15 cellular contexts compared by ENCODE assay signal in genomic region chr7:151456782-151457181, GRCh38. TPM values are rescaled to one million over a fixed set of nuclear protein-coding genes. Genes with fewer than 3 reads are reported as not detected.
A peak's percentile ranks its signal among the peaks of the same experiment; 100 is the strongest.
DNase-seq lines count a peak whose midpoint lies in the region; ATAC-seq and TF ChIP-seq lines count a peak whose summit lies in the region.
"Had no signal": no experiment of that assay in that cellular context is flagged by ENCODE, and none has a peak within 500 bp of the region (broad histone marks: within the 10 kb centered on the region; RNA-seq: fewer than 3 reads in every experiment).

No MANE protein-coding gene starts in this region.

- no peak for TF ChIP-seq CTCF in H9 (conservative IDR thresholded peaks at IDR 0.05)
- no peak for TF ChIP-seq CTCF in CD4-positive, alpha-beta T cell (IDR thresholded peaks at IDR 0.05)
- TF ChIP-seq CTCF in esophagus muscularis mucosa (IDR thresholded peaks at IDR 0.05), result no peak

- POLR2A ChIA-PET in CD4-positive, alpha-beta T cell (lab: Charles Lee), result no interaction called here

- no peak overlapping the region for H2BK5ac ChIP-seq in H9 (ENCODE audit: insufficient read length, low read length)

- intact Hi-C loops in CD4-positive, alpha-beta T cell (cut with DNase I, micrococcal nuclease), result no loop called here
- intact Hi-C loops in sciatic nerve (cut with DNase I) (loop anchor here (10.0 kb wide), 1 partner anchor 298 kb away; no protein-coding TSS in a partner anchor), esophagus muscularis mucosa (cut with DNase I) (no loop called here)

- peaks cover 16% of the 10 kb centered on the region in 2 experiments for H3K9me3 Mint-ChIP-seq in H9
- no peaks in the 10 kb centered on the region for H3K9me3 Mint-ChIP-seq in CD4-positive, alpha-beta T cell

- no peak overlapping the region for H2BK12ac ChIP-seq in H9 (ENCODE audit: insufficient read length, low read depth, low read length)

- H2AK5ac ChIP-seq in H9 (ENCODE audit: insufficient read length, low read length), result no peak overlapping the region

- H3K27me3 ChIP-seq in H9 (ENCODE audit: insufficient read depth, low read length), result no peaks in the 10 kb centered on the region
- H3K27me3 ChIP-seq in CD4-positive, alpha-beta T cell (ENCODE audit: control insufficient read depth, insufficient read depth, low read length), result no peaks in the 10 kb centered on the region
- H3K27me3 ChIP-seq in esophagus muscularis mucosa, result no peaks in the 10 kb centered on the region

- no peaks in the 10 kb centered on the region for H3K79me1 ChIP-seq in H9 (ENCODE audit: insufficient read depth, low read depth, low read length, poor library complexity, severe bottlenecking)

- no peak overlapping the region for H3K9ac ChIP-seq in H9 (ENCODE audit: extremely low read depth, insufficient read length, low read length)
- H3K9ac ChIP-seq: SK-N-SH had no signal

- TF ChIP-seq EP300 in esophagus muscularis mucosa (IDR thresholded peaks at IDR 0.05), result no peak

- H4K8ac ChIP-seq in H9 (replicated peaks; ENCODE audit: insufficient read length, low read depth, low read length), result no peak overlapping the region

- peaks cover 8% of the 10 kb centered on the region; the same call in 1 of the 2 replicates for H3K4me1 ChIP-seq in H9 (ENCODE audit: insufficient read depth, low read length)
- peaks cover 28 to 34% (median 30%) of the 10 kb centered on the region in 4 donors for H3K4me1 ChIP-seq in esophagus muscularis mucosa

- no peak for TF ChIP-seq POLR2A in esophagus muscularis mucosa (IDR thresholded peaks at IDR 0.05; ENCODE audit: low read depth)

- no peak overlapping the region for H2BK20ac ChIP-seq in H9 (ENCODE audit: low read depth, low read length, poor library complexity, severe bottlenecking)

- no peak overlapping the region for H3K4me2 ChIP-seq in H9 (ENCODE audit: insufficient read depth, insufficient read length, low read length)
- H3K4me2 ChIP-seq: SK-N-SH had no signal

- no peak overlapping the region for H3T11ph ChIP-seq in H9 (ENCODE audit: low read length)

- H3K9me3 ChIP-seq in H9 (ENCODE audit: control insufficient read depth, low read depth, low read length) (no peaks in the 10 kb centered on the region), KOPT-K1 (ENCODE audit: insufficient read depth, low read length, poor library complexity, severe bottlenecking) (peaks cover 5% of the 10 kb centered on the region), esophagus muscularis mucosa (no peaks in the 10 kb centered on the region)
- H3K9me3 ChIP-seq in CD4-positive, alpha-beta T cell (ENCODE audit: control insufficient read depth, low read length), result no peaks in the 10 kb centered on the region
- H3K9me3 ChIP-seq: SK-N-SH had no signal

- no peak overlapping the region for H2BK15ac ChIP-seq in H9 (ENCODE audit: low read depth, low read length)

- peak overlapping the region; percentile 20 to 82 (median 53); a peak in 5 of 7 replicates for H3K27ac Mint-ChIP-seq in H9
- H3K27ac Mint-ChIP-seq in CD4-positive, alpha-beta T cell, result no peak overlapping the region

- H3K14ac ChIP-seq in H9 (ENCODE audit: insufficient read depth, low read length), result peak overlapping the region; percentile 56; the same call in 1 of the 2 replicates

- DNase-seq in H9, result peak; percentile 86
- DNase-seq in iPS DF 4.7 (ENCODE audit: extremely low read depth, low spot score), result peak; percentile 81
- DNase-seq in stimulated activated CD8-positive, alpha-beta memory T cell treated with anti-CD3 and anti-CD28 coated beads, Interleukin-4, amount 100 ng/mL, for 48 hours, result peak; percentile 6
- no peak for DNase-seq in CD4-positive, alpha-beta T cell
- no peak for DNase-seq in sciatic nerve (ENCODE audit: low spot score)
- no peak for DNase-seq in esophagus muscularis mucosa (ENCODE audit: extremely low spot score)
- DNase-seq: DMS 273 treated with DMSO at 0.1 percent for 48 hours, Karpas-422, MM.1S, NCI-H1105, NCI-H187, NCI-H446, Right ventricle myocardium superior, SK-N-SH had no signal

- H4K91ac ChIP-seq in H9 (ENCODE audit: insufficient read length, low read depth, low read length), result no peak overlapping the region

- peak overlapping the region; percentile 70 for H3K27ac ChIP-seq in H9 (ENCODE audit: insufficient read length, low read depth, low read length)
- H3K27ac ChIP-seq in KOPT-K1 (ENCODE audit: low read depth, low read length, poor library complexity, severe bottlenecking), result peak overlapping the region; percentile 25
- no peak overlapping the region for H3K27ac ChIP-seq in CD4-positive, alpha-beta T cell (ENCODE audit: low read depth, low read length)
- no peak overlapping the region for H3K27ac ChIP-seq in esophagus muscularis mucosa (replicated peaks in 1 of 4)

- H2BK120ac ChIP-seq in H9 (ENCODE audit: low read depth, low read length, poor library complexity, severe bottlenecking), result no peak overlapping the region

- no peak overlapping the region for H3K18ac ChIP-seq in H9 (ENCODE audit: insufficient read length, low read depth, low read length)

- H3K4me3 Mint-ChIP-seq in H9, result peak overlapping the region; percentile 7 to 19
- no peak overlapping the region for H3K4me3 Mint-ChIP-seq in CD4-positive, alpha-beta T cell

- H4K20me1 ChIP-seq in H9 (ENCODE audit: control insufficient read depth, insufficient read depth, insufficient read length), result no peaks in the 10 kb centered on the region

- H3K79me2 ChIP-seq in H9 (ENCODE audit: insufficient read depth, low read length), result no peaks in the 10 kb centered on the region

- no peaks in the 10 kb centered on the region for H3K36me3 ChIP-seq in KOPT-K1 (ENCODE audit: insufficient read depth, low read length)
- H3K36me3 ChIP-seq in esophagus muscularis mucosa, result no peaks in the 10 kb centered on the region

- no peak for ATAC-seq in CD4-positive, alpha-beta T cell (ENCODE audit: poor library complexity)
- no peak for ATAC-seq in sciatic nerve

- H3K4me3 ChIP-seq in esophagus muscularis mucosa, result no peak overlapping the region

- H3K27me3 Mint-ChIP-seq in H9 (ENCODE audit: low read depth), result peaks cover 13% of the 10 kb centered on the region; the same call in 1 of the 2 replicates
- peaks cover 6% of the 10 kb centered on the region for H3K27me3 Mint-ChIP-seq in CD4-positive, alpha-beta T cell

- no peaks in the 10 kb centered on the region for H3K23me2 ChIP-seq in H9 (ENCODE audit: insufficient read length, low read depth, low read length, poor library complexity, severe bottlenecking)

- CTCF ChIA-PET in CD4-positive, alpha-beta T cell (lab: Charles Lee), result interaction anchor here (1.4 kb wide), 1 partner anchor 145 kb away, joined by 3 read pairs; no protein-coding TSS in a partner anchor

- no peak overlapping the region for H3K4ac ChIP-seq in H9 (ENCODE audit: low read depth, low read length)

- H3K36me3 Mint-ChIP-seq in H9 (ENCODE audit: insufficient read depth in 1 of 3, low read depth in 3 of 3), result peaks cover 6 to 16% (median 10%) of the 10 kb centered on the region in 3 experiments
- H3K36me3 Mint-ChIP-seq in CD4-positive, alpha-beta T cell (ENCODE audit: low read depth), result no peaks in the 10 kb centered on the region

- H3K4me1 Mint-ChIP-seq in H9, result peaks cover 77 to 78% of the 10 kb centered on the region in 2 experiments
- no peaks in the 10 kb centered on the region for H3K4me1 Mint-ChIP-seq in CD4-positive, alpha-beta T cell (ENCODE audit: low read depth)

- H3K23ac ChIP-seq in H9 (ENCODE audit: insufficient read length, low read depth, low read length), result no peak overlapping the region

- no peak overlapping the region for H2AFZ ChIP-seq in H9 (ENCODE audit: low read length)

- no peak overlapping the region for H3K56ac ChIP-seq in H9 (ENCODE audit: insufficient read length, low read depth, low read length)

- no CpG with 5 or more reads among the region's 4 CpGs for WGBS in H9 (ENCODE audit: extremely low coverage, insufficient read length, low lambda C conversion rate)
- 89% methylated on average over 4 of the region's 4 CpGs for WGBS in esophagus muscularis mucosa

- H4K5ac ChIP-seq in H9 (ENCODE audit: insufficient read length, low read depth, low read length), result no peak overlapping the region

RNA-seq across cellular contexts. Expression of gene CRYGN, which starts 16.8 kb away (rescaled TPM):
- total RNA-seq in H9 (2021) (0.79 and 1.8 TPM in 2 replicates), sciatic nerve (3.9 TPM), esophagus muscularis mucosa (1 to 10 TPM in 1 of 4 donors, under 1 TPM in 3; under 0.01 to 1.3 (median 0.25) TPM)
- total RNA-seq in CD4-positive, alpha-beta T cell, result under 1 TPM in 1 of 2 experiments, not detected in 1; 0.14 TPM

RNA-seq across cellular contexts. Expression of gene WDR86, which starts 46.9 kb away (rescaled TPM):
- total RNA-seq in H9 (2021) (8.1 and 9.4 TPM in 2 replicates), sciatic nerve (101 TPM), esophagus muscularis mucosa (10 to 100 TPM in 2 of 4 donors, 1 to 10 TPM in 2; 5.4 to 11.8 (median 9.6) TPM)
- total RNA-seq in CD4-positive, alpha-beta T cell, result 1 to 10 TPM; 5.6 to 6.2 TPM

Comparison
In these comparisons a context has a peak if more than half of its experiments do, and no peak if none do; other contexts are left out.
1. DNase-seq: peak in H9 (single experiment), iPS DF 4.7 (single experiment) and stimulated activated CD8-positive, alpha-beta memory T cell treated with anti-CD3 and anti-CD28 coated beads, Interleukin-4, amount 100 ng/mL, for 48 hours (single experiment); none in CD4-positive, alpha-beta T cell (0 of 10), sciatic nerve (single experiment) and esophagus muscularis mucosa (single experiment).
2. H3K27ac ChIP-seq: peak in H9 (single experiment) and KOPT-K1 (single experiment); none in CD4-positive, alpha-beta T cell (single experiment) and esophagus muscularis mucosa (0 of 4).